In the genomic region with DNA sequence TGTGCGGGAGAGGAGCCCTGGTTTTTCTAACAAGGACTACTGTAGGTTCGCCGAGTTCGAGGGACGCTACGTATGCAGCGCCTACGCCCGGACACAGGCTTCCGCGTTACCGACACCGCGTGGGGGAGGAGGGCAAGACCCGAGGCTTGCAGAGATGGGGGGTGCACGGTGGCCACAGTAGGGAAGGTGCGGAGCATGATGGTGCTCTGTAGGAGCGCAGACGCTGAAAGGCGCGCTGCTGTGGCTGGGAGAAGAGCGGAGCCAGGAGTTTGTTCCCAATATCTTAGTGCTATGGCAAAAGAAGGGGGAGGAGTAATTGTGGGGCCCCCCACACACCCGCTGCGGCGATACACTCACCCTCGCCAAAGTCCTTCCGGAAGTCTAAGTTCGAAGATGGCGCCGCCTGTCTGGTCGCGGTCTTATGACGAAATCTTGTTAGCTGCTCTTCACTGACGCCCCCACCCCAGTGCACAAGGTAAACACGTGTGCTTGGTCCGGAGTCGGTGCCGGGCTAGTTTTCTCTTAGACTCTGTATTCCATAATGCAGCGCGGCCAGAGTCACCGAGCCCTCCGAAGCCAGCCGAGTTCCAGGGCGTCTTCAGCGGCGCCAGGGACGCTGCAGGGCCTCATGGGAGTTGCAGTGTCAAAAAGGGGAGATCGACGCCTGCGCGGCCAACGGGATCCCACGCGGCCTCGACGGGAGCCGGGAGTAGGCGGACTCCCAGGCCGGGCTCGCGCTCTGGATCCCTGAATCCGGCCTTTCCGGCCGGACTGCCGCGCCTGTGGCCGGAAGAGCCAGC, we compare ENCODE assay signal across 8 cellular contexts. TPM values are rescaled to one million over a fixed set of nuclear protein-coding genes. Genes with fewer than 3 reads are reported as not detected.
DNase-seq lines count a peak whose midpoint lies in the region; ATAC-seq, FAIRE-seq and TF ChIP-seq lines count a peak whose summit lies in the region.

A gene with protein sequence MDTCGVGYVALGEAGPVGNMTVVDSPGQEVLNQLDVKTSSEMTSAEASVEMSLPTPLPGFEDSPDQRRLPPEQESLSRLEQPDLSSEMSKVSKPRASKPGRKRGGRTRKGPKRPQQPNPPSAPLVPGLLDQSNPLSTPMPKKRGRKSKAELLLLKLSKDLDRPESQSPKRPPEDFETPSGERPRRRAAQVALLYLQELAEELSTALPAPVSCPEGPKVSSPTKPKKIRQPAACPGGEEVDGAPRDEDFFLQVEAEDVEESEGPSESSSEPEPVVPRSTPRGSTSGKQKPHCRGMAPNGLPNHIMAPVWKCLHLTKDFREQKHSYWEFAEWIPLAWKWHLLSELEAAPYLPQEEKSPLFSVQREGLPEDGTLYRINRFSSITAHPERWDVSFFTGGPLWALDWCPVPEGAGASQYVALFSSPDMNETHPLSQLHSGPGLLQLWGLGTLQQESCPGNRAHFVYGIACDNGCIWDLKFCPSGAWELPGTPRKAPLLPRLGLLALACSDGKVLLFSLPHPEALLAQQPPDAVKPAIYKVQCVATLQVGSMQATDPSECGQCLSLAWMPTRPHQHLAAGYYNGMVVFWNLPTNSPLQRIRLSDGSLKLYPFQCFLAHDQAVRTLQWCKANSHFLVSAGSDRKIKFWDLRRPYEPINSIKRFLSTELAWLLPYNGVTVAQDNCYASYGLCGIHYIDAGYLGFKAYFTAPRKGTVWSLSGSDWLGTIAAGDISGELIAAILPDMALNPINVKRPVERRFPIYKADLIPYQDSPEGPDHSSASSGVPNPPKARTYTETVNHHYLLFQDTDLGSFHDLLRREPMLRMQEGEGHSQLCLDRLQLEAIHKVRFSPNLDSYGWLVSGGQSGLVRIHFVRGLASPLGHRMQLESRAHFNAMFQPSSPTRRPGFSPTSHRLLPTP (minus strand): TSS at position 383 of the 800 bp plus-strand sequence. CDS start 13,210 bp downstream, outside the sequence.

- ATAC-seq in GM21367 (IDR thresholded peaks at IDR 0.05; ENCODE audit: unreplicated experiment): peak; percentile 69

- H2BK20ac ChIP-seq in H1 (ENCODE audit: low read length): no peak within 1 kb of the TSS

- no peak within 1 kb of the TSS for H2BK15ac ChIP-seq in H1 (ENCODE audit: low read length)
- H2BK15ac ChIP-seq in mesenchymal stem cell (ENCODE audit: low read depth, poor library complexity, severe bottlenecking): peak within 1 kb of the TSS; percentile 98

- POLR2A ChIA-PET in H1 (lab: Charles Lee; ENCODE audit: partially characterized antibody): interaction anchor here (0.7 to 9.5 kb wide), 43 partner anchors 7 to 327 kb away, joined by 3 to 135 read pairs (median 4); partner anchors contain the start of genes CAD, EIF2B4, FNDC4 and MPV17

- TF ChIP-seq RAD21 in H1 (IDR thresholded peaks at IDR 0.05 in 1 of 2, conservative IDR thresholded peaks at IDR 0.05 in 1 of 2; ENCODE audit: low read depth in 2 of 2, low read length in 2 of 2): no peak

- H3K4ac ChIP-seq in H1 (replicated peaks; ENCODE audit: insufficient read length, low read depth, low read length): peak within 1 kb of the TSS; percentile 81
- peak within 1 kb of the TSS; percentile 94 to 98 for H3K4ac ChIP-seq in mesenchymal stem cell (ENCODE audit: low read depth in 1 of 2, low read length in 2 of 2)

- H3K79me2 ChIP-seq in H1 (ENCODE audit: control insufficient read depth in 1 of 2, insufficient read depth in 2 of 2, low read length in 2 of 2): peaks cover 11 to 57% of the 10 kb centered on the region in 2 experiments; a peak in 3 of 4 replicates

- H3K56ac ChIP-seq in H1 (replicated peaks; ENCODE audit: insufficient read length, low read depth, low read length): peak within 1 kb of the TSS; percentile 91

- H4K20me1 ChIP-seq in H1 (replicated peaks in 1 of 2; ENCODE audit: control insufficient read depth in 1 of 2, insufficient read depth in 2 of 2, low read length in 2 of 2): peaks cover 0 to 3% of the 10 kb centered on the region in 2 experiments

- H3K9ac ChIP-seq in H1 (replicated peaks in 1 of 4; ENCODE audit: extremely low read depth in 1 of 4, low read depth in 3 of 4, low read length in 3 of 4) (peak within 1 kb of the TSS; percentile 61 to 98 (median 96)), mesenchymal stem cell (ENCODE audit: low read length) (peak within 1 kb of the TSS; percentile 98)

- TF ChIP-seq EP300 in H1 (IDR thresholded peaks at IDR 0.05; ENCODE audit: borderline replicate concordance in 1 of 2, low read depth in 2 of 2, low read length in 2 of 2): no peak

- H4K5ac ChIP-seq in H1 (ENCODE audit: insufficient read length, low read depth, low read length): peak within 1 kb of the TSS; percentile 85

- 2% methylated on average over 54 of the region's 67 CpGs; no CpG with 5 or more reads in 1 of the 2 experiments for WGBS in H1 (ENCODE audit: extremely low coverage in 1 of 2, insufficient coverage in 1 of 2, insufficient read length in 1 of 2, insufficient replicate concordance in 2 of 2, low coverage in 1 of 2, low lambda C conversion rate in 2 of 2, missing lambda C conversion rate in 1 of 2), 2 experiments
- under 1% methylated on average over 66 of the region's 67 CpGs for WGBS in mesenchymal stem cell

- CTCF ChIA-PET in H1 (lab: Charles Lee; ENCODE audit: partially characterized antibody): interaction anchor here (0.6 to 1.2 kb wide), 6 partner anchors 10 to 53 kb away, joined by 3 to 5 read pairs (median 3); no protein-coding TSS in a partner anchor

- peak; percentile 59 to 91 for TF ChIP-seq POLR2A in H1 (IDR thresholded peaks at IDR 0.05; ENCODE audit: control extremely low read depth in 1 of 2, low read depth in 2 of 2, low read length in 2 of 2)

- H2AFZ ChIP-seq in H1 (ENCODE audit: low read length): peak within 1 kb of the TSS; percentile 66; the same call in 1 of the 2 replicates
- H2AFZ ChIP-seq in mesenchymal stem cell (ENCODE audit: low read depth, low read length): peak within 1 kb of the TSS; percentile 76

- H3K14ac ChIP-seq in H1 (ENCODE audit: insufficient read length) (no peak within 1 kb of the TSS), mesenchymal stem cell (ENCODE audit: low read length in 2 of 2) (peak within 1 kb of the TSS in 1 of 2 experiments; percentile 84)

- H3K18ac ChIP-seq in H1 (ENCODE audit: extremely low read depth, low read length) (peak within 1 kb of the TSS; percentile 89), mesenchymal stem cell (ENCODE audit: low read depth in 1 of 2, low read length in 2 of 2) (peak within 1 kb of the TSS; percentile 92 to 96)

- no peaks in the 10 kb centered on the region for H3K9me3 ChIP-seq in H1 (ENCODE audit: insufficient read depth in 2 of 2, low read depth in 1 of 2, low read length in 1 of 2)
- no peaks in the 10 kb centered on the region for H3K9me3 ChIP-seq in mesenchymal stem cell (ENCODE audit: control insufficient read depth, low read length)

- no peaks in the 10 kb centered on the region; the same call in 1 of the 2 replicates for H3K79me1 ChIP-seq in H1 (ENCODE audit: low read depth, low read length)
- peaks cover 5% of the 10 kb centered on the region for H3K79me1 ChIP-seq in mesenchymal stem cell (replicated peaks; ENCODE audit: low read length, poor library complexity, severe bottlenecking)

- H2BK5ac ChIP-seq in H1 (ENCODE audit: low read depth, low read length): peak within 1 kb of the TSS; percentile 94
- H2BK5ac ChIP-seq in mesenchymal stem cell (ENCODE audit: low read depth, low read length, poor library complexity, severe bottlenecking): peak within 1 kb of the TSS; percentile 89

- peak within 1 kb of the TSS; percentile 68 to 97 (median 90) for H3K4me3 ChIP-seq in H1 (ENCODE audit: extremely low read depth in 1 of 4, insufficient read depth in 2 of 4, low read depth in 3 of 4, low read length in 4 of 4)
- peak within 1 kb of the TSS; percentile 69 to 99 for H3K4me3 ChIP-seq in mesenchymal stem cell (ENCODE audit: insufficient read depth in 1 of 2, low read depth in 1 of 2, low read length in 2 of 2)

- peak within 1 kb of the TSS; percentile 73 for H2BK12ac ChIP-seq in H1 (ENCODE audit: low read depth, low read length)
- peak within 1 kb of the TSS in 1 of 2 experiments; percentile 37 for H2BK12ac ChIP-seq in mesenchymal stem cell (ENCODE audit: low read length in 2 of 2)

- H2BK120ac ChIP-seq in H1 (replicated peaks; ENCODE audit: low read depth, low read length) (no peak within 1 kb of the TSS), mesenchymal stem cell (ENCODE audit: low read depth, low read length) (peak within 1 kb of the TSS; percentile 73)

- H3K4me1 ChIP-seq in H1 (replicated peaks in 1 of 4; ENCODE audit: control insufficient read depth in 3 of 4, insufficient read depth in 4 of 4, low read length in 3 of 4): peaks cover 0 to 12% (median 4%) of the 10 kb centered on the region in 4 experiments; a peak in 4 of 7 replicates
- peaks cover 10% of the 10 kb centered on the region for H3K4me1 ChIP-seq in mesenchymal stem cell (ENCODE audit: control insufficient read depth, insufficient read depth, low read depth, low read length)

- no peaks in the 10 kb centered on the region for H3K36me3 ChIP-seq in H1 (ENCODE audit: control insufficient read depth in 2 of 4, insufficient read depth in 4 of 4, low read length in 3 of 4)
- H3K36me3 ChIP-seq in mesenchymal stem cell (ENCODE audit: control insufficient read depth in 1 of 2, insufficient read depth in 2 of 2, low read depth in 1 of 2, low read length in 2 of 2): no peaks in the 10 kb centered on the region

- H3K23me2 ChIP-seq in H1 (ENCODE audit: low read depth, low read length): no peaks in the 10 kb centered on the region

- H3K27ac ChIP-seq in H1 (ENCODE audit: low read depth, low read length) (peak within 1 kb of the TSS; percentile 95), mesenchymal stem cell (ENCODE audit: low read length, poor library complexity, severe bottlenecking) (peak within 1 kb of the TSS; percentile 100)

- FAIRE-seq in HTR-8/SVneo (lab: Jason Lieb, UNC) (peak; percentile 72), H1 (lab: Jason Lieb, UNC) (no peak)

- H3K27me3 ChIP-seq in H1 (replicated peaks in 1 of 4; ENCODE audit: control insufficient read depth in 3 of 4, extremely low read depth in 1 of 4, insufficient read depth in 3 of 4, low read length in 3 of 4) (no peaks in the 10 kb centered on the region), mesenchymal stem cell (ENCODE audit: control insufficient read depth in 1 of 2, insufficient read depth in 1 of 2, low read length in 2 of 2) (no peaks in the 10 kb centered on the region)

- H3K4me2 ChIP-seq in H1 (ENCODE audit: insufficient read depth in 1 of 2, low read depth in 2 of 2, low read length in 2 of 2): peak within 1 kb of the TSS; percentile 63 to 69
- peak within 1 kb of the TSS; percentile 88 for H3K4me2 ChIP-seq in mesenchymal stem cell (ENCODE audit: low read length, poor library complexity, severe bottlenecking)

- TF ChIP-seq CTCF in H1 (IDR thresholded peaks at IDR 0.05; ENCODE audit: control extremely low read depth in 1 of 3, insufficient read depth in 1 of 3, low read depth in 1 of 3, low read length in 3 of 3): no peak

- H2AK5ac ChIP-seq in H1 (ENCODE audit: low read depth, low read length) (no peak within 1 kb of the TSS; the same call in 1 of the 2 replicates), mesenchymal stem cell (ENCODE audit: low read length, severe bottlenecking) (peak within 1 kb of the TSS; percentile 83)

- H4K8ac ChIP-seq in H1 (ENCODE audit: extremely low read depth, insufficient read depth, low read length) (peak within 1 kb of the TSS; percentile 96), mesenchymal stem cell (ENCODE audit: low read length) (peak within 1 kb of the TSS; percentile 95)

- H4K91ac ChIP-seq in H1 (replicated peaks; ENCODE audit: insufficient read length, low read length): peak within 1 kb of the TSS; percentile 96
- peak within 1 kb of the TSS; percentile 89 for H4K91ac ChIP-seq in mesenchymal stem cell (ENCODE audit: low read length)

- DNase-seq in COLO829 (ENCODE audit: low spot score): peak; percentile 92
- peak; percentile 97 for DNase-seq in HTR-8/SVneo (ENCODE audit: insufficient read length, low spot score)
- peak; percentile 91 for DNase-seq in NOMO-1 treated with dmso at 0.1 percent for 144 hours (lab: John Stamatoyannopoulos, UW; ENCODE audit: unreplicated experiment)
- DNase-seq in activated CD8-positive, alpha-beta memory T cell treated with anti-CD3 and anti-CD28 coated beads for 48 hours (ENCODE audit: low read depth in 2 of 3, low spot score in 2 of 3): peak; percentile 84 to 87 (median 86)
- DNase-seq in H1 (ENCODE audit: low read depth in 1 of 2, low spot score in 2 of 2): peak; percentile 92 to 93
- peak; percentile 99 for DNase-seq in mesenchymal stem cell
- peak; percentile 86 for DNase-seq in stimulated activated CD8-positive, alpha-beta memory T cell treated with anti-CD3 and anti-CD28 coated beads, Interleukin-12 subunit alpha, Interleukin-12 subunit beta, amount 100 ng/mL, for 4 hours (ENCODE audit: low read depth)

- H3K23ac ChIP-seq in H1 (ENCODE audit: insufficient read length) (no peak within 1 kb of the TSS), mesenchymal stem cell (ENCODE audit: low read length in 2 of 2) (peak within 1 kb of the TSS in 1 of 2 experiments; percentile 60)

RNA-seq across cellular contexts. Expression of the gene that starts here (rescaled TPM):
- total RNA-seq in H1 (2021; fragmentation: NEBNext Ultra II Directional; extraction: Animal tissue kit (Norgen Biotek cat#: 25700)): 118 and 129 TPM in 2 replicates
- polyA plus RNA-seq in H1 (2011; rRNA removed): 121 and 127 TPM in 2 replicates
- 107 TPM for polyA plus RNA-seq in H1 (2011; cell fraction: cytosol; rRNA removed)
- 166 TPM for polyA plus RNA-seq in H1 (2011; cell fraction: nucleus; rRNA removed)
- 104 to 106 TPM (median 105 TPM) in 4 replicates for polyA plus RNA-seq in H1 (2012, experiment 1 of 2)
- 83.0 TPM for polyA plus RNA-seq in H1 (2012, experiment 2 of 2)
- polyA plus RNA-seq in H1 (2013, experiment 1 of 2): 62.8 TPM
- 59.8 TPM for polyA plus RNA-seq in H1 (2013, experiment 2 of 2)
- polyA minus RNA-seq in H1 (2011; rRNA and poly(A)+ RNA removed): 155 TPM in 2 replicates
- 55.5 TPM for polyA minus RNA-seq in H1 (2011; cell fraction: cytosol; rRNA and poly(A)+ RNA removed)
- polyA minus RNA-seq in H1 (2011; cell fraction: nucleus; rRNA and poly(A)+ RNA removed): 101 TPM
- 28.3 TPM for polyA plus RNA-seq in mesenchymal stem cell (2013, experiment 1 of 2)
- polyA plus RNA-seq in mesenchymal stem cell (2013, experiment 2 of 2): 27.3 TPM

Comparison
In these comparisons a context has a peak if more than half of its experiments do, and no peak if none do; other contexts are left out.
1. Peak in every context shown above with its lines: DNase-seq, ATAC-seq, H3K4me3 ChIP-seq and H3K27ac ChIP-seq.